8 cellular contexts compared by ENCODE assay signal in genomic region chr2:197804758-197805597, GRCh38. TPM values are rescaled to one million over a fixed set of nuclear protein-coding genes. Genes with fewer than 3 reads are reported as not detected.
A peak's percentile ranks its signal among the peaks of the same experiment; 100 is the strongest.
DNase-seq lines count a peak whose midpoint lies in the region; ATAC-seq and TF ChIP-seq lines count a peak whose summit lies in the region.

No MANE protein-coding gene starts in this region.

- no peaks in the 10 kb centered on the region for H3K9me3 Mint-ChIP-seq in activated CD8-positive, alpha-beta T cell treated with anti-CD3 and anti-CD28 coated beads for 36 hours
- no peaks in the 10 kb centered on the region for H3K9me3 Mint-ChIP-seq in endodermal cell

- intact Hi-C loops in activated CD8-positive, alpha-beta T cell treated with anti-CD3 and anti-CD28 coated beads for 36 hours (cut with micrococcal nuclease): loop anchor here (5.0 kb wide), 1 partner anchor 247 kb away; no protein-coding TSS in a partner anchor

- H3K4me1 ChIP-seq in endodermal cell (ENCODE audit: control insufficient read depth, insufficient read depth, low read length) (no peaks in the 10 kb centered on the region), muscle layer of duodenum (ENCODE audit: control insufficient read depth in 1 of 2, insufficient read depth in 2 of 2, low read length in 2 of 2) (peaks cover 0 to 21% of the 10 kb centered on the region in 2 donors), tibial nerve (peaks cover 0 to 34% (median 11%) of the 10 kb centered on the region in 4 donors)

- 1 to 2% methylated on average over 26 to 90 of the region's 90 CpGs for WGBS in endodermal cell (ENCODE audit: insufficient coverage in 1 of 2, insufficient read length in 1 of 2), 2 experiments
- WGBS in tibial nerve, 2 donors: 1% methylated on average over 30 to 76 of the region's 90 CpGs

- peak in 1 of 2 donors; percentile 52 for TF ChIP-seq EP300 in tibial nerve (IDR thresholded peaks at IDR 0.05)

- CTCF ChIA-PET in activated CD8-positive, alpha-beta T cell treated with anti-CD3 and anti-CD28 coated beads for 36 hours (lab: Charles Lee): interaction anchor here (0.8 to 3.2 kb wide), 7 partner anchors 11 to 492 kb away, joined by 3 to 18 read pairs (median 4); no protein-coding TSS in a partner anchor

- no peak for TF ChIP-seq POLR2A in tibial nerve (IDR thresholded peaks at IDR 0.05)

- H3K27me3 ChIP-seq in endodermal cell (ENCODE audit: control insufficient read depth, insufficient read depth, low read length, poor library complexity, severe bottlenecking) (peaks cover 68% of the 10 kb centered on the region), muscle layer of duodenum (ENCODE audit: low read depth, low read length) (no peaks in the 10 kb centered on the region), tibial nerve (no peaks in the 10 kb centered on the region)

- no peaks in the 10 kb centered on the region for H3K36me3 Mint-ChIP-seq in activated CD8-positive, alpha-beta T cell treated with anti-CD3 and anti-CD28 coated beads for 36 hours (ENCODE audit: low read depth)
- no peaks in the 10 kb centered on the region for H3K36me3 Mint-ChIP-seq in endodermal cell (ENCODE audit: low read depth)

- no peak overlapping the region for H3K9ac ChIP-seq in endodermal cell (ENCODE audit: extremely low read depth, low read length, poor library complexity, severe bottlenecking)

- no peaks in the 10 kb centered on the region for H3K36me3 ChIP-seq in endodermal cell (ENCODE audit: control insufficient read depth, insufficient read depth, low read length)
- H3K36me3 ChIP-seq in muscle layer of duodenum (ENCODE audit: control insufficient read depth in 1 of 2, insufficient read depth in 2 of 2, low read length in 2 of 2): no peaks in the 10 kb centered on the region
- H3K36me3 ChIP-seq in tibial nerve: no peaks in the 10 kb centered on the region

- H3K27ac ChIP-seq in endodermal cell (ENCODE audit: low read depth, low read length) (no peak overlapping the region), muscle layer of duodenum (ENCODE audit: low read length) (no peak overlapping the region), tibial nerve (peak overlapping the region; percentile 70 to 85 (median 73))

- peak; percentile 28 for ATAC-seq in GM19328 (IDR thresholded peaks at IDR 0.05; ENCODE audit: unreplicated experiment)
- ATAC-seq in HG03439 (IDR thresholded peaks at IDR 0.05; ENCODE audit: unreplicated experiment): peak; percentile 33
- ATAC-seq in activated CD8-positive, alpha-beta T cell treated with anti-CD3 and anti-CD28 coated beads for 36 hours: peak; percentile 17

- peak; percentile 63 for DNase-seq in Ammon's horn (ENCODE audit: low spot score)
- DNase-seq in activated CD8-positive, alpha-beta T cell treated with anti-CD3 and anti-CD28 coated beads for 36 hours: peak; percentile 47
- peak; percentile 53 for DNase-seq in endodermal cell
- DNase-seq in tibial nerve (ENCODE audit: low spot score in 2 of 2): peak in 1 of 2 donors; percentile 44
- DNase-seq in NCI-H1092 treated with DMSO at 0.1 percent for 48 hours (lab: John Stamatoyannopoulos, UW): no peak

- H3K4me3 Mint-ChIP-seq in activated CD8-positive, alpha-beta T cell treated with anti-CD3 and anti-CD28 coated beads for 36 hours: peak overlapping the region; percentile 85
- peak overlapping the region; percentile 63 for H3K4me3 Mint-ChIP-seq in endodermal cell

- peak overlapping the region; percentile 71 for H3K27ac Mint-ChIP-seq in activated CD8-positive, alpha-beta T cell treated with anti-CD3 and anti-CD28 coated beads for 36 hours
- no peak overlapping the region for H3K27ac Mint-ChIP-seq in endodermal cell

- TF ChIP-seq CTCF in activated CD8-positive, alpha-beta T cell treated with anti-CD3 and anti-CD28 coated beads for 36 hours (IDR thresholded peaks at IDR 0.05): peak; percentile 47
- TF ChIP-seq CTCF in endodermal cell (conservative IDR thresholded peaks at IDR 0.05) (peak; percentile 41), tibial nerve (IDR thresholded peaks at IDR 0.05) (no peak)

- H3K9me3 ChIP-seq in endodermal cell (ENCODE audit: control insufficient read depth, low read length) (no peaks in the 10 kb centered on the region), muscle layer of duodenum (ENCODE audit: control insufficient read depth in 1 of 2, low read length in 2 of 2) (no peaks in the 10 kb centered on the region), tibial nerve (no peaks in the 10 kb centered on the region)

- H3K4me1 Mint-ChIP-seq in activated CD8-positive, alpha-beta T cell treated with anti-CD3 and anti-CD28 coated beads for 36 hours (ENCODE audit: low read depth): peaks cover 44% of the 10 kb centered on the region
- H3K4me1 Mint-ChIP-seq in endodermal cell: peaks cover 10% of the 10 kb centered on the region

- H3K4me3 ChIP-seq in endodermal cell (ENCODE audit: low read length): peak overlapping the region; percentile 77
- peak overlapping the region; percentile 61 to 94 for H3K4me3 ChIP-seq in muscle layer of duodenum (ENCODE audit: low read depth in 1 of 2, low read length in 2 of 2)
- H3K4me3 ChIP-seq in tibial nerve: peak overlapping the region; percentile 69 to 85 (median 76)

- peaks cover 5% of the 10 kb centered on the region for H3K27me3 Mint-ChIP-seq in activated CD8-positive, alpha-beta T cell treated with anti-CD3 and anti-CD28 coated beads for 36 hours
- H3K27me3 Mint-ChIP-seq in endodermal cell (ENCODE audit: insufficient read depth): peaks cover 74% of the 10 kb centered on the region

- POLR2A ChIA-PET in activated CD8-positive, alpha-beta T cell treated with anti-CD3 and anti-CD28 coated beads for 36 hours (lab: Charles Lee): interaction anchor here (0.6 kb wide), 1 partner anchor 282 kb away, joined by 3 read pairs; no protein-coding TSS in a partner anchor

RNA-seq across cellular contexts. Expression of gene PLCL1, which starts 0.6 kb away (rescaled TPM):
- under 1 TPM; 0.68 to 0.69 TPM for total RNA-seq in activated CD8-positive, alpha-beta T cell treated with anti-CD3 and anti-CD28 coated beads for 36 hours
- total RNA-seq in endodermal cell (under 1 TPM; 0.04 to 0.11 TPM), tibial nerve (10 to 100 TPM in 1 of 4 donors, 1 to 10 TPM in 3; 6.6 to 10.0 (median 7.9) TPM)
- polyA plus RNA-seq in endodermal cell (2013, experiment 1 of 2): 1.4 TPM
- polyA plus RNA-seq in endodermal cell (2013, experiment 2 of 2): 1.1 TPM

RNA-seq across cellular contexts. Expression of gene BOLL, which starts 19.9 kb away (rescaled TPM):
- total RNA-seq in activated CD8-positive, alpha-beta T cell treated with anti-CD3 and anti-CD28 coated beads for 36 hours: not detected
- not detected for total RNA-seq in endodermal cell
- not detected for polyA plus RNA-seq in endodermal cell (2013, experiment 1 of 2)
- polyA plus RNA-seq in endodermal cell (2013, experiment 2 of 2): not detected
- not detected for total RNA-seq in tibial nerve

Comparison
In these comparisons a context has a peak if more than half of its experiments do, and no peak if none do; other contexts are left out.
1. CTCF ChIP-seq: peak in activated CD8-positive, alpha-beta T cell treated with anti-CD3 and anti-CD28 coated beads for 36 hours (single experiment) and endodermal cell (single experiment); none in tibial nerve (0 of 5).
2. H3K27ac ChIP-seq: peak in tibial nerve (4 of 4); none in endodermal cell (single experiment) and muscle layer of duodenum (single experiment).
3. RNA of gene PLCL1, which starts 0.6 kb away (total RNA-seq): 6.6 to 10.0 TPM in tibial nerve; 0.68 to 0.69 TPM in activated CD8-positive, alpha-beta T cell treated with anti-CD3 and anti-CD28 coated beads for 36 hours and 0.04 to 0.11 TPM in endodermal cell; every median in the first group is over 4 times any median in the second.
4. Peak in every context shown above with its lines, with median percentiles within 50 percentile points of each other: ATAC-seq and H3K4me3 ChIP-seq.